Comparison of ENCODE assay signal across 8 cellular contexts in the genomic region with DNA sequence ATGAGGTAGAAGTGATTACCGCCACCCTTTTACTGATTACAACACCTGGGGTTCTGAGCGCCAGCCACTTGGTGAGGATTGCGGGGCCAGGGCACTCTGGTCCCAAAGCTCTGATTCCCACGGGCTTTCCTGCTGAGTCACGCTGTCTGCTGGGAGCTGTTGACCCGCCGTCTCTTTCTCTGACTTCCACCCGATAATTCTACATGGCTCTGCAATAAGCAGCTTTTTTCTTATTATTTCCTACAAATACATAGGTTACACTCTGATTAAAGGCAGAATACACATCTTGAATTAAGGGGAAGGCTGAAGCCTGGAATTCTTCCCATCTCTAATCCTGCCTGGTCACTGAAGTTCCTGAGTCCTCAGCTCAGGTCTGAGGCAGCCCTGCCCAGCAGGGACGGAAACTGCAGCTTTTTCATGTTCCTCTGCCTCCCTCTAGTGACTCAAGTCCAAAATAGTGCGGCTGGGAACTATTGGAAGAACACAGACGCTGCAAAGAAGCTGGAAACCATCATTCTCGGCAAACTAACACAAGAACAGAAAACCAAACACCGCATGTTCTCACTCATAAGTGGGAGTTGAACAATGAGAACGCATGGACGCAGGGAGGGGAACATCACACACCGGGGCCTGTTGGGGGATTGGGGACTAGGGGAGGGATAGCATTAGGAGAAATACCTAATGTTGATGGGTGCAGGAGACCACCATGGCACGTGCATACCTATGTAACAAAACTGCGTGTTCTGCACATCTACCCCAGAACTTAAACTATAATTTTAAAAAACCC.
A peak's percentile ranks its signal among the peaks of the same experiment; 100 is the strongest.
DNase-seq lines count a peak whose midpoint lies in the region; ATAC-seq and TF ChIP-seq lines count a peak whose summit lies in the region.

No MANE protein-coding gene starts in this region.

- peak overlapping the region; percentile 48 for H3K4me3 ChIP-seq in ACC112 (ENCODE audit: low read depth, low read length)

- H3K79me2 ChIP-seq in ACC112 (ENCODE audit: control insufficient read depth, insufficient read depth, low read length, unreplicated experiment), result no peaks in the 10 kb centered on the region

- no peaks in the 10 kb centered on the region for H3K36me3 ChIP-seq in ACC112 (ENCODE audit: insufficient read depth, low read length)

- TF ChIP-seq POLR2A in GM18505 (IDR thresholded peaks at IDR 0.05; ENCODE audit: borderline replicate concordance, extremely low read depth, insufficient read depth, insufficient read length), result no peak

- DNase-seq in NCI-H2227 treated with DMSO at 0.1 percent for 48 hours (lab: John Stamatoyannopoulos, UW), result peak; percentile 68
- peak; percentile 85 to 90 for DNase-seq in dermis microvascular lymphatic vessel endothelial cell (ENCODE audit: low read depth in 2 of 2)
- DNase-seq in left lobe of liver (ENCODE audit: low spot score), result peak; percentile 88
- DNase-seq in stimulated activated CD4-positive, alpha-beta T cell treated with anti-CD3 and anti-CD28 coated beads, Interleukin-2, amount 100 ng/mL, for 4 hours (ENCODE audit: low read depth), result peak; percentile 48

- peaks cover 28% of the 10 kb centered on the region for H3K27me3 ChIP-seq in ACC112 (ENCODE audit: insufficient read depth, low read length)

- H3K4me1 ChIP-seq in ACC112 (ENCODE audit: control insufficient read depth, insufficient read depth, low read length, unreplicated experiment), result peaks cover 6% of the 10 kb centered on the region

- peak; percentile 76 for ATAC-seq in GM18505 (IDR thresholded peaks at IDR 0.05; ENCODE audit: unreplicated experiment)
- peak; percentile 67 for ATAC-seq in HG03135 (IDR thresholded peaks at IDR 0.05; ENCODE audit: unreplicated experiment)
- ATAC-seq in activated CD4-positive, CD25-positive, alpha-beta regulatory T cell treated with anti-CD3 and anti-CD28 coated beads, Interleukin-2, amount 50 U/mL, for 24 hours, result peak; percentile 62 to 73
- ATAC-seq in left lobe of liver, result peak; percentile 89

- no peak overlapping the region for H3K27ac ChIP-seq in ACC112 (ENCODE audit: low read depth, low read length)

- H2AFZ ChIP-seq in ACC112 (ENCODE audit: low read length, unreplicated experiment), result no peak overlapping the region
